21 cellular contexts compared by ENCODE assay signal in the genomic region with DNA sequence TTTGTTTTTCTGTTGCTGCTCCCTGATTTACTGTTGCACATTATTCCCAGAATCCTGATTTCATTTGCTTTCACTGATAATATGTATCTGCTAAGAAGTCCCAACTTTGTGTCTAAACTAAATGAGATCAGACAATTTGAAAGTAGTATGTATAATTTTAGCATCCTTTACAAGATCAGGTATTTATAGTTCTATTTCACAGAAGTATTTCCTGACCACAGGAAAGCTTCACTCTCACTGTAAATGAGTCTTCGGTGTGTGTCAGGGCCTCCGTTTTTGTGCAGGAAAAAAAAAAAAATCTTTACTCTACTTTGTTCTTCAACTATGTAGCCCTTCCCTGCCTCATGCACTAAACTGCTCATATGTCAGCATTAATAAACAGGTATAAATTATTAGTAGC. TPM values are rescaled to one million over a fixed set of nuclear protein-coding genes. Genes with fewer than 3 reads are reported as not detected.
DNase-seq lines count a peak whose midpoint lies in the region; ATAC-seq and TF ChIP-seq lines count a peak whose summit lies in the region.
"Had no signal": no experiment of that assay in that cellular context is flagged by ENCODE, and none has a peak within 500 bp of the region (broad histone marks: within the 10 kb centered on the region; RNA-seq: fewer than 3 reads in every experiment).

No MANE protein-coding gene starts in this region.

- no peak overlapping the region for H3K27ac ChIP-seq in BLaER1
- peak overlapping the region in 58 of 59 donors; percentile 4 to 90 (median 77) for H3K27ac ChIP-seq in dorsolateral prefrontal cortex
- H3K27ac ChIP-seq: A549, Peyer's patch, SJCRH30 had no signal

- no peaks in the 10 kb centered on the region for H3K9me3 ChIP-seq in BLaER1
- H3K9me3 ChIP-seq in BE2C = no peaks in the 10 kb centered on the region
- H3K9me3 ChIP-seq: A549, Caco-2, Peyer's patch, SJCRH30 had no signal

- H3K27me3 ChIP-seq in BLaER1 (no peaks in the 10 kb centered on the region), dorsolateral prefrontal cortex (no peaks in the 10 kb centered on the region), BE2C (no peaks in the 10 kb centered on the region)
- H3K27me3 ChIP-seq: Peyer's patch, SJCRH30 had no signal

- H3K4me1 ChIP-seq in BLaER1 = peaks cover 22% of the 10 kb centered on the region
- H3K4me1 ChIP-seq in BE2C = peaks cover 21% of the 10 kb centered on the region
- H3K4me1 ChIP-seq: A549, Peyer's patch, SJCRH30 had no signal

- H3K36me3 ChIP-seq in BLaER1 (no peaks in the 10 kb centered on the region), BE2C (no peaks in the 10 kb centered on the region)
- H3K36me3 ChIP-seq: Peyer's patch, SJCRH30 had no signal

- peak overlapping the region; percentile 64 for H3K4me2 ChIP-seq in BLaER1
- H3K4me2 ChIP-seq: A549 had no signal

- no peak overlapping the region for H3K27ac Mint-ChIP-seq in activated CD8-positive, alpha-beta T cell treated with anti-CD3 and anti-CD28 coated beads, Interleukin-2, amount 10 ng/mL, durations not matched to agents 7 days and 5 days
- H3K27ac Mint-ChIP-seq in activated CD8-positive, alpha-beta T cell treated with anti-CD3 and anti-CD28 coated beads for 36 hours = no peak overlapping the region
- H3K27ac Mint-ChIP-seq: CD4-positive, alpha-beta memory T cell had no signal

- no peaks in the 10 kb centered on the region for H3K36me3 Mint-ChIP-seq in activated CD8-positive, alpha-beta T cell treated with anti-CD3 and anti-CD28 coated beads, Interleukin-2, amount 10 ng/mL, durations not matched to agents 7 days and 5 days (ENCODE audit: low read depth)
- no peaks in the 10 kb centered on the region for H3K36me3 Mint-ChIP-seq in activated CD8-positive, alpha-beta T cell treated with anti-CD3 and anti-CD28 coated beads for 36 hours (ENCODE audit: low read depth)
- H3K36me3 Mint-ChIP-seq: CD4-positive, alpha-beta memory T cell had no signal

- H3K4me3 ChIP-seq in BLaER1 (no peak overlapping the region), dorsolateral prefrontal cortex (peak overlapping the region in 14 of 59 donors; percentile 1 to 35 (median 13)), BE2C (ENCODE audit: low read depth, low read length) (no peak overlapping the region)
- H3K4me3 ChIP-seq: A549, Peyer's patch, SJCRH30 had no signal

- no peak for TF ChIP-seq CTCF in activated CD8-positive, alpha-beta T cell treated with anti-CD3 and anti-CD28 coated beads for 36 hours (IDR thresholded peaks at IDR 0.05)
- TF ChIP-seq CTCF in dorsolateral prefrontal cortex (IDR thresholded peaks at IDR 0.05 in 54 of 56, conservative IDR thresholded peaks at IDR 0.05 in 2 of 56; ENCODE audit: low read depth in 1 of 56, partially characterized antibody in 56 of 56) = no peak
- no peak for TF ChIP-seq CTCF in BE2C (IDR thresholded peaks at IDR 0.05; ENCODE audit: low read depth, low read length)

- intact Hi-C loops in activated CD8-positive, alpha-beta T cell treated with anti-CD3 and anti-CD28 coated beads for 36 hours (cut with micrococcal nuclease) = no loop called here
- intact Hi-C loops in dorsolateral prefrontal cortex (cut with DNase I) = loop anchor here (2.0 to 5.0 kb wide), 3 partner anchors 51 to 59 kb away; partner anchors contain the start of gene HECW2 (in 2 of the 2)

- H3K9me3 Mint-ChIP-seq in activated CD8-positive, alpha-beta T cell treated with anti-CD3 and anti-CD28 coated beads, Interleukin-2, amount 10 ng/mL, durations not matched to agents 7 days and 5 days (ENCODE audit: insufficient read depth) = no peaks in the 10 kb centered on the region
- H3K9me3 Mint-ChIP-seq in activated CD8-positive, alpha-beta T cell treated with anti-CD3 and anti-CD28 coated beads for 36 hours = no peaks in the 10 kb centered on the region

- H3K4me3 Mint-ChIP-seq in activated CD8-positive, alpha-beta T cell treated with anti-CD3 and anti-CD28 coated beads, Interleukin-2, amount 10 ng/mL, durations not matched to agents 7 days and 5 days = peak overlapping the region; percentile 6
- no peak overlapping the region for H3K4me3 Mint-ChIP-seq in activated CD8-positive, alpha-beta T cell treated with anti-CD3 and anti-CD28 coated beads for 36 hours
- H3K4me3 Mint-ChIP-seq: CD4-positive, alpha-beta memory T cell had no signal

- peaks cover 19% of the 10 kb centered on the region for H3K4me1 Mint-ChIP-seq in activated CD8-positive, alpha-beta T cell treated with anti-CD3 and anti-CD28 coated beads, Interleukin-2, amount 10 ng/mL, durations not matched to agents 7 days and 5 days (ENCODE audit: low read depth)
- H3K4me1 Mint-ChIP-seq in activated CD8-positive, alpha-beta T cell treated with anti-CD3 and anti-CD28 coated beads for 36 hours (ENCODE audit: low read depth) = peaks cover 5% of the 10 kb centered on the region
- H3K4me1 Mint-ChIP-seq: CD4-positive, alpha-beta memory T cell had no signal

- CTCF ChIA-PET in activated CD8-positive, alpha-beta T cell treated with anti-CD3 and anti-CD28 coated beads, Interleukin-2, amount 10 ng/mL, durations not matched to agents 7 days and 5 days (lab: Charles Lee) = no interaction called here
- CTCF ChIA-PET in activated CD8-positive, alpha-beta T cell treated with anti-CD3 and anti-CD28 coated beads for 36 hours (lab: Charles Lee) = interaction anchor here (1.2 kb wide), 1 partner anchor 217 kb away, joined by 3 read pairs; no protein-coding TSS in a partner anchor

- H4K20me1 ChIP-seq in BLaER1 = no peaks in the 10 kb centered on the region

- H3K27me3 Mint-ChIP-seq in activated CD8-positive, alpha-beta T cell treated with anti-CD3 and anti-CD28 coated beads, Interleukin-2, amount 10 ng/mL, durations not matched to agents 7 days and 5 days (ENCODE audit: low read depth) = peaks cover 15% of the 10 kb centered on the region
- peaks cover 5% of the 10 kb centered on the region for H3K27me3 Mint-ChIP-seq in activated CD8-positive, alpha-beta T cell treated with anti-CD3 and anti-CD28 coated beads for 36 hours

- POLR2A ChIA-PET in activated CD8-positive, alpha-beta T cell treated with anti-CD3 and anti-CD28 coated beads, Interleukin-2, amount 10 ng/mL, durations not matched to agents 7 days and 5 days (lab: Charles Lee) = no interaction called here
- POLR2A ChIA-PET in activated CD8-positive, alpha-beta T cell treated with anti-CD3 and anti-CD28 coated beads for 36 hours (lab: Charles Lee) = no interaction called here

- DNase-seq in activated CD8-positive, alpha-beta T cell treated with anti-CD3 and anti-CD28 coated beads, Interleukin-2, amount 10 ng/mL, durations not matched to agents 7 days and 5 days = no peak
- no peak for DNase-seq in activated CD8-positive, alpha-beta T cell treated with anti-CD3 and anti-CD28 coated beads for 36 hours
- DNase-seq in dorsolateral prefrontal cortex (no peak), activated gamma-delta T cell treated with Interleukin-2 at 50 U/mL for 16 hours (no peak), BE2C (no peak)
- DNase-seq: Caco-2; CD4-positive, alpha-beta memory T cell; DMS 273 treated with DMSO at 0.1 percent for 48 hours; KG1; NCI-H1092 treated with DMSO at 0.1 percent for 48 hours; NCI-H1436 treated with DMSO at 0.1 percent for 48 hours; NCI-H1930; NCI-H226; NCI-H524 treated with DMSO at 0.1 percent for 48 hours; NCI-H82; Peyer's patch; SJCRH30 had no signal

- ATAC-seq in activated CD8-positive, alpha-beta T cell treated with anti-CD3 and anti-CD28 coated beads, Interleukin-2, amount 10 ng/mL, durations not matched to agents 7 days and 5 days = no peak
- ATAC-seq in activated CD8-positive, alpha-beta T cell treated with anti-CD3 and anti-CD28 coated beads for 36 hours = no peak
- peak; percentile 39 for ATAC-seq in HG02884 (IDR thresholded peaks at IDR 0.05; ENCODE audit: unreplicated experiment)
- ATAC-seq in HG03025 (IDR thresholded peaks at IDR 0.05; ENCODE audit: low FRiP score, unreplicated experiment) = no peak
- ATAC-seq: A549 had no signal

- no peak overlapping the region for H3K9ac ChIP-seq in BLaER1

RNA-seq across cellular contexts. Expression of gene HECW2, which starts 59.4 kb away (rescaled TPM):
- total RNA-seq in activated CD8-positive, alpha-beta T cell treated with anti-CD3 and anti-CD28 coated beads, Interleukin-2, amount 10 ng/mL, durations not matched to agents 7 days and 5 days = 1 to 10 TPM in 1 of 2 experiments, under 1 TPM in 1; 0.76 to 1.3 TPM
- 1 to 10 TPM; 2.5 to 3.0 TPM for total RNA-seq in activated CD8-positive, alpha-beta T cell treated with anti-CD3 and anti-CD28 coated beads for 36 hours
- 100 to 1,000 TPM in 3 of 120 experiments, 10 to 100 TPM in 117; 49.6 to 107 (median 77.3) TPM for total RNA-seq in dorsolateral prefrontal cortex
- polyA plus RNA-seq in BE2C (2012; ENCODE audit: insufficient read depth, insufficient read length, low read depth) = 2.0 TPM

Comparison
In these comparisons a context has a peak if more than half of its experiments do, and no peak if none do; other contexts are left out.
1. RNA of gene HECW2, which starts 59.4 kb away (total RNA-seq): 49.6 to 107 TPM in dorsolateral prefrontal cortex; 2.5 to 3.0 TPM in activated CD8-positive, alpha-beta T cell treated with anti-CD3 and anti-CD28 coated beads for 36 hours and 0.76 to 1.3 TPM in activated CD8-positive, alpha-beta T cell treated with anti-CD3 and anti-CD28 coated beads, Interleukin-2, amount 10 ng/mL, durations not matched to agents 7 days and 5 days; every median in the first group is over 10 times any median in the second.